In genomic region chr13:40983269-40983668, GRCh38 we compare ENCODE assay signal across 9 cellular contexts. TPM values are rescaled to one million over a fixed set of nuclear protein-coding genes. Genes with fewer than 3 reads are reported as not detected.
DNase-seq lines count a peak whose midpoint lies in the region; ATAC-seq, FAIRE-seq and TF ChIP-seq lines count a peak whose summit lies in the region.
"Had no signal": no experiment of that assay in that cellular context is flagged by ENCODE, and none has a peak within 500 bp of the region (broad histone marks: within the 10 kb centered on the region; RNA-seq: fewer than 3 reads in every experiment).

No MANE protein-coding gene starts in this region.

- FAIRE-seq in D721Med (lab: Jason Lieb, UNC): no peak

- H3K27ac ChIP-seq in esophagus squamous epithelium (peak overlapping the region; percentile 69 to 87 (median 84)), prostate gland (peak overlapping the region; percentile 63 to 78)

- CTCF ChIA-PET in Calu3 (lab: Charles Lee): no interaction called here

- peaks cover 5% of the 10 kb centered on the region for H3K36me3 Mint-ChIP-seq in Calu3 (ENCODE audit: insufficient read depth, unreplicated experiment)
- peaks cover 4% of the 10 kb centered on the region for H3K36me3 Mint-ChIP-seq in T-helper 17 cell (ENCODE audit: low read depth)

- no peak for TF ChIP-seq POLR2A in esophagus squamous epithelium (IDR thresholded peaks at IDR 0.05)
- no peak for TF ChIP-seq POLR2A in prostate gland (IDR thresholded peaks at IDR 0.05)

- H3K27me3 ChIP-seq in esophagus squamous epithelium (no peaks in the 10 kb centered on the region), prostate gland (replicated peaks; ENCODE audit: insufficient read depth) (no peaks in the 10 kb centered on the region)

- H3K4me3 Mint-ChIP-seq in Calu3 (ENCODE audit: low read depth, unreplicated experiment) (no peak overlapping the region), T-helper 17 cell (peak overlapping the region; percentile 97)

- no TSS peak for BruUV-seq in Calu3 (replicated peaks; lab: Mats Ljungman, UMichigan)

- H3K9me3 Mint-ChIP-seq in Calu3 (ENCODE audit: low read depth, unreplicated experiment): no peaks in the 10 kb centered on the region

- no peaks in the 10 kb centered on the region for H3K27me3 Mint-ChIP-seq in Calu3 (ENCODE audit: unreplicated experiment)
- H3K27me3 Mint-ChIP-seq in T-helper 17 cell: no peaks in the 10 kb centered on the region

- H3K27ac Mint-ChIP-seq in Calu3 (ENCODE audit: unreplicated experiment) (peak overlapping the region; percentile 53), T-helper 17 cell (peak overlapping the region; percentile 98)

- H3K9me3 ChIP-seq in T-helper 17 cell (ENCODE audit: control insufficient read depth, low read length, poor library complexity, severe bottlenecking) (no peaks in the 10 kb centered on the region), esophagus squamous epithelium (no peaks in the 10 kb centered on the region), prostate gland (no peaks in the 10 kb centered on the region)

- intact Hi-C loops in Calu3 (cut with micrococcal nuclease; ENCODE audit: unreplicated experiment) (no loop called here), esophagus squamous epithelium (cut with DNase I) (no loop called here), prostate gland (cut with DNase I) (no loop called here)

- H3K36me3 ChIP-seq in esophagus squamous epithelium: peaks cover 0 to 19% (median 0%) of the 10 kb centered on the region in 3 donors
- H3K36me3 ChIP-seq in prostate gland: no peaks in the 10 kb centered on the region

- 9 to 12% methylated on average over 2 of the region's 2 CpGs for WGBS in esophagus squamous epithelium, 2 donors
- 39% methylated on average over 2 of the region's 2 CpGs for WGBS in prostate gland

- H3K4me3 ChIP-seq in esophagus squamous epithelium (peak overlapping the region in 3 of 4 donors; percentile 27 to 56 (median 36)), prostate gland (no peak overlapping the region)

- H3K4me1 Mint-ChIP-seq in Calu3 (ENCODE audit: low read depth, unreplicated experiment) (peaks cover 28% of the 10 kb centered on the region), T-helper 17 cell (peaks cover 51% of the 10 kb centered on the region)

- H3K4me1 ChIP-seq in esophagus squamous epithelium (peaks cover 21 to 92% (median 33%) of the 10 kb centered on the region in 3 donors), prostate gland (replicated peaks) (peaks cover 15% of the 10 kb centered on the region)

- ATAC-seq in T-helper 17 cell (no peak), HG03045 (IDR thresholded peaks at IDR 0.05; ENCODE audit: unreplicated experiment) (no peak)

- DNase-seq in Calu3: no peak
- no peak for DNase-seq in T-helper 17 cell
- no peak for DNase-seq in esophagus squamous epithelium (lab: John Stamatoyannopoulos, UW)
- no peak for DNase-seq in prostate gland (ENCODE audit: low spot score)
- DNase-seq in NCI-H187 (lab: John Stamatoyannopoulos, UW): no peak
- no peak for DNase-seq in D721Med (ENCODE audit: insufficient read length, low spot score)
- no peak for DNase-seq in foreskin melanocyte
- DNase-seq: activated CD4-positive, alpha-beta T cell treated with anti-CD3 and anti-CD28 coated beads, Interleukin-2, amount 50 U/mL, for 1 hour had no signal

- TF ChIP-seq CTCF in Calu3 (IDR thresholded peaks at IDR 0.05; ENCODE audit: unreplicated experiment): no peak
- no peak for TF ChIP-seq CTCF in esophagus squamous epithelium (IDR thresholded peaks at IDR 0.05)
- no peak for TF ChIP-seq CTCF in prostate gland (IDR thresholded peaks at IDR 0.05)
- no peak for TF ChIP-seq CTCF in D721Med (IDR thresholded peaks at IDR 0.05; ENCODE audit: insufficient read depth, missing control alignments)

RNA-seq across cellular contexts. Expression of gene ELF1, which starts 35.8 kb away (rescaled TPM):
- total RNA-seq in Calu3 (2022) (63.4 and 63.5 TPM in 2 replicates), T-helper 17 cell (100 to 1,000 TPM; 197 to 232 TPM), esophagus squamous epithelium (10 to 100 TPM; 61.9 to 84.5 (median 71.5) TPM), prostate gland (100 to 1,000 TPM; 108 to 123 TPM)

Comparison
In these comparisons a context has a peak if more than half of its experiments do, and no peak if none do; other contexts are left out.
1. H3K4me3 ChIP-seq: peak in esophagus squamous epithelium (3 of 4); none in prostate gland (0 of 2).